ENCODE assay signal across 1 cellular context in genomic region chr18:48929951-48930713, GRCh38.
A peak's percentile ranks its signal among the peaks of the same experiment; 100 is the strongest.
TF ChIP-seq lines count a peak whose summit lies in the region.

No MANE protein-coding gene starts in this region.

TF ChIP-seq in HepG2, 621 proteins besides CTCF, POLR2A, EP300 and RAD21 (continued from another document and continues in another):
- TF ChIP-seq TP53 (CRISPR knock-in tag; conservative IDR thresholded peaks at IDR 0.05): no peak
- no peak for TF ChIP-seq ZNF644 (CRISPR knock-in tag; IDR thresholded peaks at IDR 0.05; ENCODE audit: low read depth)
- no peak for TF ChIP-seq ETV5 (CRISPR knock-in tag; IDR thresholded peaks at IDR 0.05; ENCODE audit: borderline replicate concordance)
- TF ChIP-seq REL (CRISPR knock-in tag; conservative IDR thresholded peaks at IDR 0.05): no peak
- TF ChIP-seq MAFF (IDR thresholded peaks at IDR 0.05; ENCODE audit: low read depth, low read length): no peak
- TF ChIP-seq SMARCE1 (IDR thresholded peaks at IDR 0.05; ENCODE audit: borderline replicate concordance): no peak
- no peak for TF ChIP-seq NFE2L2 (IDR thresholded peaks at IDR 0.05; ENCODE audit: low read length)
- no peak for TF ChIP-seq ZNF30 (CRISPR knock-in tag; IDR thresholded peaks at IDR 0.05)
- TF ChIP-seq ZNF710 (CRISPR knock-in tag; IDR thresholded peaks at IDR 0.05; ENCODE audit: borderline replicate concordance): peak; percentile 57
- TF ChIP-seq REXO4 (CRISPR knock-in tag; IDR thresholded peaks at IDR 0.05; ENCODE audit: borderline replicate concordance): no peak
- TF ChIP-seq ZNF572 (CRISPR knock-in tag; IDR thresholded peaks at IDR 0.05): no peak
- peak; percentile 67 for TF ChIP-seq ZGPAT (CRISPR knock-in tag; IDR thresholded peaks at IDR 0.05)
- TF ChIP-seq ZNF562 (CRISPR knock-in tag; IDR thresholded peaks at IDR 0.05; ENCODE audit: borderline replicate concordance): no peak
- TF ChIP-seq GTF3A (CRISPR knock-in tag; conservative IDR thresholded peaks at IDR 0.05): no peak
- no peak for TF ChIP-seq ZNF275 (CRISPR knock-in tag; IDR thresholded peaks at IDR 0.05; ENCODE audit: borderline replicate concordance)
- peak; percentile 26; the same call in 1 of the 2 replicates for TF ChIP-seq ELF3 (CRISPR knock-in tag; IDR thresholded peaks at IDR 0.05)
- no peak for TF ChIP-seq ZSCAN30 (CRISPR knock-in tag; IDR thresholded peaks at IDR 0.05)
- TF ChIP-seq ZNF639 (CRISPR knock-in tag; conservative IDR thresholded peaks at IDR 0.05): no peak
- no peak for TF ChIP-seq MXD1 (CRISPR knock-in tag; IDR thresholded peaks at IDR 0.05)
- TF ChIP-seq RNF219 (CRISPR knock-in tag; IDR thresholded peaks at IDR 0.05): no peak
- peak; percentile 34 for TF ChIP-seq ZNF124 (CRISPR knock-in tag; IDR thresholded peaks at IDR 0.05)
- TF ChIP-seq YEATS4 (CRISPR knock-in tag; IDR thresholded peaks at IDR 0.05; ENCODE audit: borderline replicate concordance): peak; percentile 53; the same call in 1 of the 2 replicates
- no peak for TF ChIP-seq ATM (IDR thresholded peaks at IDR 0.05; ENCODE audit: borderline replicate concordance)
- no peak; the same call in 1 of the 2 replicates for TF ChIP-seq KDM4B (CRISPR knock-in tag; IDR thresholded peaks at IDR 0.05)
- no peak for TF ChIP-seq GPN1 (CRISPR knock-in tag; IDR thresholded peaks at IDR 0.05; ENCODE audit: borderline replicate concordance)
- TF ChIP-seq SMC3 (IDR thresholded peaks at IDR 0.05; ENCODE audit: low read length): no peak; the same call in 1 of the 2 replicates
- no peak for TF ChIP-seq CBFB (CRISPR knock-in tag; IDR thresholded peaks at IDR 0.05)
- no peak for TF ChIP-seq ZNF773 (CRISPR knock-in tag; IDR thresholded peaks at IDR 0.05; ENCODE audit: borderline replicate concordance)
- TF ChIP-seq HMGXB4 (CRISPR knock-in tag; IDR thresholded peaks at IDR 0.05; ENCODE audit: borderline replicate concordance in 1 of 2, low read depth in 1 of 2): peak in 1 of 2 experiments; percentile 66; a peak in 2 of 4 replicates
- TF ChIP-seq NPAS2 (CRISPR knock-in tag; IDR thresholded peaks at IDR 0.05; ENCODE audit: borderline replicate concordance): no peak
- peak; percentile 35; the same call in 1 of the 2 replicates for TF ChIP-seq KDM5B (CRISPR knock-in tag; IDR thresholded peaks at IDR 0.05; ENCODE audit: borderline replicate concordance)
- TF ChIP-seq LRRFIP1 (CRISPR knock-in tag; conservative IDR thresholded peaks at IDR 0.05): no peak
- TF ChIP-seq ZNF235 (CRISPR knock-in tag; IDR thresholded peaks at IDR 0.05; ENCODE audit: borderline replicate concordance): no peak
- no peak for TF ChIP-seq XBP1 (CRISPR knock-in tag; IDR thresholded peaks at IDR 0.05)
- TF ChIP-seq ZMAT5 (CRISPR knock-in tag; IDR thresholded peaks at IDR 0.05; ENCODE audit: borderline replicate concordance, low read depth): no peak
- TF ChIP-seq SMAD9 (CRISPR knock-in tag; IDR thresholded peaks at IDR 0.05): no peak
- TF ChIP-seq RBAK (CRISPR knock-in tag; IDR thresholded peaks at IDR 0.05): no peak
- TF ChIP-seq CENPX (CRISPR knock-in tag; IDR thresholded peaks at IDR 0.05): no peak
- no peak for TF ChIP-seq MTERF4 (CRISPR knock-in tag; IDR thresholded peaks at IDR 0.05)
- TF ChIP-seq ZFP36 (IDR thresholded peaks at IDR 0.05; ENCODE audit: borderline replicate concordance, low read depth, low read length, partially characterized antibody): no peak
- TF ChIP-seq SMAD3 (CRISPR knock-in tag; IDR thresholded peaks at IDR 0.05): no peak; the same call in 1 of the 2 replicates
- TF ChIP-seq HDAC6 (IDR thresholded peaks at IDR 0.05; ENCODE audit: low read depth, low read length): no peak
- TF ChIP-seq ZNF10 (CRISPR knock-in tag; IDR thresholded peaks at IDR 0.05; ENCODE audit: borderline replicate concordance, low read depth): no peak
- TF ChIP-seq ZNF761 (CRISPR knock-in tag; conservative IDR thresholded peaks at IDR 0.05): peak; percentile 88
- TF ChIP-seq HOMEZ (CRISPR knock-in tag; IDR thresholded peaks at IDR 0.05; ENCODE audit: low read depth): no peak
- no peak for TF ChIP-seq BATF2 (CRISPR knock-in tag; IDR thresholded peaks at IDR 0.05)
- TF ChIP-seq MBNL3 (CRISPR knock-in tag; conservative IDR thresholded peaks at IDR 0.05): no peak
- TF ChIP-seq KDM1A (CRISPR knock-in tag; IDR thresholded peaks at IDR 0.05): no peak
